8 cellular contexts compared by ENCODE assay signal in genomic region chr14:91354979-91355685, GRCh38.
DNase-seq lines count a peak whose midpoint lies in the region; ATAC-seq and TF ChIP-seq lines count a peak whose summit lies in the region.

No MANE protein-coding gene starts in this region.

- H3K27ac ChIP-seq in neural progenitor cell = no peak overlapping the region

- H3K79me2 ChIP-seq in neural progenitor cell (ENCODE audit: low read depth) = peaks cover 45% of the 10 kb centered on the region

- H3K9ac ChIP-seq in neural progenitor cell = no peak overlapping the region

- H3K27me3 Mint-ChIP-seq in activated naive CD8-positive, alpha-beta T cell treated with anti-CD3 and anti-CD28 coated beads for 36 hours = no peaks in the 10 kb centered on the region
- H3K27me3 Mint-ChIP-seq in neural progenitor cell (ENCODE audit: insufficient read depth, low read depth) = peaks cover 9% of the 10 kb centered on the region

- peaks cover 48% of the 10 kb centered on the region for H4K20me1 ChIP-seq in neural progenitor cell (ENCODE audit: low read depth)

- H3K4me3 ChIP-seq in neural progenitor cell = no peak overlapping the region

- ATAC-seq in GM18873 (IDR thresholded peaks at IDR 0.05; ENCODE audit: low FRiP score, unreplicated experiment) = no peak

- H3K9me3 Mint-ChIP-seq in activated naive CD8-positive, alpha-beta T cell treated with anti-CD3 and anti-CD28 coated beads for 36 hours = no peaks in the 10 kb centered on the region
- H3K9me3 Mint-ChIP-seq in neural progenitor cell = no peaks in the 10 kb centered on the region

- H3K36me3 ChIP-seq in neural progenitor cell = no peaks in the 10 kb centered on the region

- H3K4me1 ChIP-seq in neural progenitor cell = peaks cover 34% of the 10 kb centered on the region

- H3K27me3 ChIP-seq in neural progenitor cell = no peaks in the 10 kb centered on the region

- H3K9me3 ChIP-seq in neural progenitor cell (ENCODE audit: low read depth) = no peaks in the 10 kb centered on the region

- no peak overlapping the region for H2AFZ ChIP-seq in neural progenitor cell (replicated peaks)

- peaks cover 11% of the 10 kb centered on the region for H3F3A ChIP-seq in neural progenitor cell (ENCODE audit: low read depth)

- H3K4me2 ChIP-seq in neural progenitor cell = no peak overlapping the region

- H3K27ac Mint-ChIP-seq in activated naive CD8-positive, alpha-beta T cell treated with anti-CD3 and anti-CD28 coated beads for 36 hours = peak overlapping the region; percentile 83
- peak overlapping the region; percentile 70 for H3K27ac Mint-ChIP-seq in neural progenitor cell

- peak overlapping the region; percentile 65 for H3K4me3 Mint-ChIP-seq in activated naive CD8-positive, alpha-beta T cell treated with anti-CD3 and anti-CD28 coated beads for 36 hours
- no peak overlapping the region for H3K4me3 Mint-ChIP-seq in neural progenitor cell

- H3K36me3 Mint-ChIP-seq in activated naive CD8-positive, alpha-beta T cell treated with anti-CD3 and anti-CD28 coated beads for 36 hours = peaks cover 31% of the 10 kb centered on the region
- H3K36me3 Mint-ChIP-seq in neural progenitor cell = peaks cover 14% of the 10 kb centered on the region

- DNase-seq in NCI-H1436 (lab: John Stamatoyannopoulos, UW) = peak; percentile 30
- no peak for DNase-seq in NCI-H1436 treated with DMSO at 0.1 percent for 48 hours (lab: John Stamatoyannopoulos, UW)
- DNase-seq in NCI-H510A (lab: John Stamatoyannopoulos, UW) = peak; percentile 87
- peak; percentile 64 for DNase-seq in activated naive CD8-positive, alpha-beta T cell treated with anti-CD3 and anti-CD28 coated beads for 36 hours
- peak; percentile 64 for DNase-seq in neural progenitor cell (ENCODE audit: low spot score)
- no peak for DNase-seq in NOMO-1 (lab: John Stamatoyannopoulos, UW; ENCODE audit: unreplicated experiment in 2 of 2)
- no peak for DNase-seq in NCI-H2196 (lab: John Stamatoyannopoulos, UW; ENCODE audit: unreplicated experiment)

- peaks cover 91% of the 10 kb centered on the region for H3K4me1 Mint-ChIP-seq in activated naive CD8-positive, alpha-beta T cell treated with anti-CD3 and anti-CD28 coated beads for 36 hours
- peaks cover 70% of the 10 kb centered on the region for H3K4me1 Mint-ChIP-seq in neural progenitor cell

- TF ChIP-seq CTCF in neural progenitor cell (IDR thresholded peaks at IDR 0.05) = peak; percentile 65

Comparison
In these comparisons a context has a peak if more than half of its experiments do, and no peak if none do; other contexts are left out.
1. DNase-seq: peak in NCI-H1436 (single experiment), NCI-H510A (single experiment), activated naive CD8-positive, alpha-beta T cell treated with anti-CD3 and anti-CD28 coated beads for 36 hours (single experiment) and neural progenitor cell (single experiment); none in NCI-H1436 treated with DMSO at 0.1 percent for 48 hours (single experiment), NOMO-1 (0 of 2) and NCI-H2196 (single experiment).